Comparison of ENCODE assay signal across 12 cellular contexts in the genomic region with DNA sequence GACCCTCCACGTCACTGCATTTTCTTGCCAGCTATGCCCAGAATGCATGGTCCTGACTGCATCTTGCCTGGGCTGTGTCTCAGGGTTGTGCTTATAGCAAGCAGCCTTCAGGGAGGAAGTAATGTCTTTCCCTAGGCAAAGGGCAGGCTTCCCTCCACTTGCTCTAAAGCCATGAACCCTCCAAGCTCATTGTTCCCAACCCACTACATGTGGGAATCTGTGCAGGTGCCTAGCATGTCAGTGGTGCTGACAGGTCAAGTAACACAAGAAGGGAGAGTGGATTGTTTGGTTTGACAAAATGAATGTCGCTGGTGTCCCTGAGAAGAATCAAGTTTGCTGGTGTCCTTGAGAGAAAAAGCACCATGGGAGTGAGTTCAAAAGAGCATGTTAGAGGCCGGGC. TPM values are rescaled to one million over a fixed set of nuclear protein-coding genes. Genes with fewer than 3 reads are reported as not detected.
"Had no signal": no experiment of that assay in that cellular context is flagged by ENCODE, and none has a peak within 500 bp of the region (broad histone marks: within the 10 kb centered on the region; RNA-seq: fewer than 3 reads in every experiment).

No MANE protein-coding gene starts in this region.

- H3K4me3 ChIP-seq: GM23248, GM23338, HAP-1 had no signal

- ATAC-seq: GM23338, HCT116 had no signal

- H3K4me1 ChIP-seq: HAP-1 had no signal

- H3K9me3 Mint-ChIP-seq: HFFc6 had no signal

- FAIRE-seq: H1, H54 had no signal

- H3K4me3 Mint-ChIP-seq: GM23338, H9, HFFc6 had no signal

- H3K27ac Mint-ChIP-seq: GM23338, H9, HFFc6 had no signal

- H3K36me3 ChIP-seq: HAP-1 had no signal

- H3K9me3 ChIP-seq: HAP-1 had no signal

- H3K27ac ChIP-seq: GM23248 had no signal

- DNase-seq: GM23248, GOT3, H7, H9, HCEC 1CT, HFFc6 had no signal

- H3K4me1 Mint-ChIP-seq: GM23338, H9 had no signal

RNA-seq across cellular contexts. Expression of a gene that starts 53.9 kb away (rescaled TPM):
- total RNA-seq: GM23248, GM23338, H1, H4, H7, H9, HFFc6 had no signal
- polyA plus RNA-seq: GM23248, GM23338, H1 had no signal
